8 cellular contexts compared by ENCODE assay signal in the genomic region with DNA sequence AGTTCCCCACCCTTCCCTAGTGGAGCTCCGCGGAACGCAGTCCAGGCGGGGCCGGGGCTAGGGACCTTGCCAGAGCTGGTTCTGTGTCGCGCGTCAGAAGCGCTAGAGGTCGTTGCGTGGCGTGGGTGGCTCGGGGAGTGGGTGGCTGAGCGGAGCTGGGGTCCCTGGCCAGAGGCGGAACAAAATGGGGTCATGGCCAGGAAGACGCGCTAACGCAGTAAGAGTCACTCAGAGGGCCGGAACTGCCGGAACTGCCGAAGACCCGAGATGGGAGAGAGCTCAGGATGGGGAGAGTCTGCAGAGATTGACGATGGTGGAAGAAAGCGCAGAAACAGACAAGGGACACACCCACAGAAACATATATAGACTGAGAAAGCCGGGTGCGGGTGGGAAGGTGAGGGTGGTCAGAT. TPM values are rescaled to one million over a fixed set of nuclear protein-coding genes. Genes with fewer than 3 reads are reported as not detected.
DNase-seq lines count a peak whose midpoint lies in the region; ATAC-seq and TF ChIP-seq lines count a peak whose summit lies in the region.

No MANE protein-coding gene starts in this region.

- POLR2A ChIA-PET in RWPE1 (lab: Yijun Ruan, JAX; ENCODE audit: low non-redundant PET) = interaction anchor here (0.5 to 0.6 kb wide), 2 partner anchors 82 to 836 kb away, joined by 3 read pairs; no protein-coding TSS in a partner anchor
- POLR2A ChIA-PET in activated naive CD8-positive, alpha-beta T cell treated with anti-CD3 and anti-CD28 coated beads, Interleukin-2, amount 10 ng/mL, durations not matched to agents 7 days and 5 days (lab: Charles Lee) = interaction anchor here (0.6 to 5.5 kb wide), 12 partner anchors 9 to 206 kb away, joined by 3 to 38 read pairs (median 6); a partner anchor contains a TSS

- no peak for TF ChIP-seq CTCF in RWPE1 (conservative IDR thresholded peaks at IDR 0.05; ENCODE audit: low read depth)

- peaks cover 67% of the 10 kb centered on the region for H3K4me1 Mint-ChIP-seq in activated naive CD8-positive, alpha-beta T cell treated with anti-CD3 and anti-CD28 coated beads, Interleukin-2, amount 10 ng/mL, durations not matched to agents 7 days and 5 days

- CTCF ChIA-PET in RWPE1 (lab: Yijun Ruan, JAX) = no interaction called here

- no peak for ATAC-seq in activated naive CD8-positive, alpha-beta T cell treated with anti-CD3 and anti-CD28 coated beads, Interleukin-2, amount 10 ng/mL, durations not matched to agents 7 days and 5 days (ENCODE audit: low read depth)
- peak; percentile 2 to 35 for ATAC-seq in left cardiac atrium
- no peak for ATAC-seq in GM19023 (IDR thresholded peaks at IDR 0.05; ENCODE audit: unreplicated experiment)
- no peak for ATAC-seq in GM18858 (IDR thresholded peaks at IDR 0.05; ENCODE audit: unreplicated experiment)
- ATAC-seq in GM21619 (IDR thresholded peaks at IDR 0.05; ENCODE audit: unreplicated experiment) = no peak

- peak overlapping the region; percentile 82 for H3K27ac Mint-ChIP-seq in activated naive CD8-positive, alpha-beta T cell treated with anti-CD3 and anti-CD28 coated beads, Interleukin-2, amount 10 ng/mL, durations not matched to agents 7 days and 5 days

- peak overlapping the region; percentile 98 for H3K4me3 Mint-ChIP-seq in activated naive CD8-positive, alpha-beta T cell treated with anti-CD3 and anti-CD28 coated beads, Interleukin-2, amount 10 ng/mL, durations not matched to agents 7 days and 5 days

- H3K27ac ChIP-seq in RWPE1 = peak overlapping the region; percentile 79

- H3K36me3 Mint-ChIP-seq in activated naive CD8-positive, alpha-beta T cell treated with anti-CD3 and anti-CD28 coated beads, Interleukin-2, amount 10 ng/mL, durations not matched to agents 7 days and 5 days = peaks cover 66% of the 10 kb centered on the region

- no peak for DNase-seq in RWPE1 (ENCODE audit: low spot score)
- DNase-seq in activated naive CD8-positive, alpha-beta T cell treated with anti-CD3 and anti-CD28 coated beads, Interleukin-2, amount 10 ng/mL, durations not matched to agents 7 days and 5 days = peak; percentile 46
- DNase-seq in left cardiac atrium = peak; percentile 67
- peak; percentile 36 to 44 for DNase-seq in stimulated activated CD4-positive, alpha-beta T cell treated with anti-CD3 and anti-CD28 coated beads, Interleukin-4, amount 100 ng/mL, for 4 hours
- DNase-seq in NCI-H748 (lab: John Stamatoyannopoulos, UW; ENCODE audit: unreplicated experiment) = no peak

- no peaks in the 10 kb centered on the region for H3K9me3 Mint-ChIP-seq in activated naive CD8-positive, alpha-beta T cell treated with anti-CD3 and anti-CD28 coated beads, Interleukin-2, amount 10 ng/mL, durations not matched to agents 7 days and 5 days

- H3K27me3 Mint-ChIP-seq in activated naive CD8-positive, alpha-beta T cell treated with anti-CD3 and anti-CD28 coated beads, Interleukin-2, amount 10 ng/mL, durations not matched to agents 7 days and 5 days = no peaks in the 10 kb centered on the region

- intact Hi-C loops in left cardiac atrium (cut with DNase I) = loop anchor here (5.0 to 10.0 kb wide), 2 partner anchors 191 to 198 kb away; a partner anchor contains a TSS

RNA-seq across cellular contexts. Expression of a gene that starts 4.8 kb away (rescaled TPM):
- total RNA-seq in activated naive CD8-positive, alpha-beta T cell treated with anti-CD3 and anti-CD28 coated beads, Interleukin-2, amount 10 ng/mL, durations not matched to agents 7 days and 5 days = 100 to 1,000 TPM; 783 to 790 TPM
- 10 to 100 TPM; 17.3 to 19.8 TPM for total RNA-seq in left cardiac atrium

RNA-seq across cellular contexts. Expression of a gene that starts 8.1 kb away (rescaled TPM):
- 10 to 100 TPM; 48.3 to 48.7 TPM for total RNA-seq in activated naive CD8-positive, alpha-beta T cell treated with anti-CD3 and anti-CD28 coated beads, Interleukin-2, amount 10 ng/mL, durations not matched to agents 7 days and 5 days
- 10 to 100 TPM; 16.0 to 21.2 TPM for total RNA-seq in left cardiac atrium

RNA-seq across cellular contexts. Expression of a gene that starts 30.1 kb away (rescaled TPM):
- under 1 TPM in 1 of 2 experiments, not detected in 1; 0.42 TPM for total RNA-seq in activated naive CD8-positive, alpha-beta T cell treated with anti-CD3 and anti-CD28 coated beads, Interleukin-2, amount 10 ng/mL, durations not matched to agents 7 days and 5 days
- total RNA-seq in left cardiac atrium = under 1 TPM; 0.65 to 0.81 TPM

RNA-seq across cellular contexts. Expression of a gene that starts 30.9 kb away (rescaled TPM):
- 100 to 1,000 TPM; 117 to 125 TPM for total RNA-seq in activated naive CD8-positive, alpha-beta T cell treated with anti-CD3 and anti-CD28 coated beads, Interleukin-2, amount 10 ng/mL, durations not matched to agents 7 days and 5 days
- 10 to 100 TPM; 14.1 to 18.2 TPM for total RNA-seq in left cardiac atrium

RNA-seq across cellular contexts. Expression of a gene that starts 38.1 kb away (rescaled TPM):
- total RNA-seq in activated naive CD8-positive, alpha-beta T cell treated with anti-CD3 and anti-CD28 coated beads, Interleukin-2, amount 10 ng/mL, durations not matched to agents 7 days and 5 days = 10 to 100 TPM; 69.7 to 72.4 TPM
- 100 to 1,000 TPM; 105 to 114 TPM for total RNA-seq in left cardiac atrium

Comparison
In these comparisons a context has a peak if more than half of its experiments do, and no peak if none do; other contexts are left out.
1. DNase-seq: peak in activated naive CD8-positive, alpha-beta T cell treated with anti-CD3 and anti-CD28 coated beads, Interleukin-2, amount 10 ng/mL, durations not matched to agents 7 days and 5 days (single experiment), left cardiac atrium (single experiment) and stimulated activated CD4-positive, alpha-beta T cell treated with anti-CD3 and anti-CD28 coated beads, Interleukin-4, amount 100 ng/mL, for 4 hours (2 of 2); none in RWPE1 (single experiment) and NCI-H748 (single experiment).
2. ATAC-seq: peak in left cardiac atrium (2 of 2); none in activated naive CD8-positive, alpha-beta T cell treated with anti-CD3 and anti-CD28 coated beads, Interleukin-2, amount 10 ng/mL, durations not matched to agents 7 days and 5 days (single experiment), GM19023 (single experiment), GM18858 (single experiment) and GM21619 (single experiment).
3. RNA of a gene that starts 4.8 kb away (total RNA-seq): 783 to 790 TPM in activated naive CD8-positive, alpha-beta T cell treated with anti-CD3 and anti-CD28 coated beads, Interleukin-2, amount 10 ng/mL, durations not matched to agents 7 days and 5 days; 17.3 to 19.8 TPM in left cardiac atrium; every median in the first group is over 10 times any median in the second.